Comparison of ENCODE assay signal across 8 cellular contexts in genomic region chr19:32674959-32675719, GRCh38. TPM values are rescaled to one million over a fixed set of nuclear protein-coding genes. Genes with fewer than 3 reads are reported as not detected.
A peak's percentile ranks its signal among the peaks of the same experiment; 100 is the strongest.
DNase-seq lines count a peak whose midpoint lies in the region; ATAC-seq and TF ChIP-seq lines count a peak whose summit lies in the region.

ANKRD27 (minus strand) TSS chr19:32675180; CDS start chr19:32659015, 16,165 bp downstream.

- in situ Hi-C loops in astrocyte of the cerebellum (cut with HindIII; ENCODE audit: low sequenced_read_pairs) = no loop called here

- H3K4me3 ChIP-seq in astrocyte of the cerebellum (ENCODE audit: low read depth, low read length) = peak within 1 kb of the TSS; percentile 78

- DNase-seq in NCI-H2029 (lab: John Stamatoyannopoulos, UW) (peak; percentile 97), T-helper 22 cell (ENCODE audit: low read depth) (peak; percentile 94), astrocyte of the cerebellum (ENCODE audit: low read depth) (peak; percentile 96), hepatic stellate cell (ENCODE audit: low spot score) (peak; percentile 99), renal cortical epithelial cell (ENCODE audit: low read depth) (peak; percentile 91), cortex of kidney (lab: John Stamatoyannopoulos, UW) (no peak)

- no peak for TF ChIP-seq CTCF in astrocyte of the cerebellum (IDR thresholded peaks at IDR 0.05; ENCODE audit: low read depth, low read length, missing control alignments)

- peak; percentile 94 for ATAC-seq in GM18505 (IDR thresholded peaks at IDR 0.05; ENCODE audit: unreplicated experiment)
- peak; percentile 95 for ATAC-seq in HG02973 (IDR thresholded peaks at IDR 0.05; ENCODE audit: unreplicated experiment)

- TF ChIP-seq POLR2A in GM18505 (IDR thresholded peaks at IDR 0.05; ENCODE audit: borderline replicate concordance, extremely low read depth, insufficient read depth, insufficient read length) = peak; percentile 72

RNA-seq across cellular contexts. Expression of gene ANKRD27, which starts in this region (rescaled TPM):
- 29.5 and 37.5 TPM in 2 replicates for total RNA-seq in renal cortical epithelial cell
